1 cellular context compared by ENCODE assay signal in the genomic region with DNA sequence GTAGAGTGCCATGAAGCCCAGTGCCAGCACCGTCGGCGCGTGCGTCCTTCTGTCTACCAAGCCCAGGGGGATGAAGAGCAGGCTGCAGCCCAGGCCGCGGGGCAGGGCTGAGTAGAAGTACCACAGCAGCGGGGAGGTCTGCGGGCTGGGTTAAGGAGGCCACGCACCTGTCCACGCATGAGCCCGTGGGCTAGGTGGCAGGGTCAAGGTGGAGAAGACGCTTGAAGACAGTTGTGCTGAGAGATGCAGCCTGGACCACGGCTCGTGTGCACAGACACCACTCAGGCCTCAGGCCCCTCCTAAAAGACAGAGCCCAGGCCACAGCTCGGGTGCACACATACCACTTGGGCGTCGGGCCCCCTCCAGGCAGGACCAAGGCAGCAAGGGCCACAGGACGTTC.
TF ChIP-seq lines count a peak whose summit lies in the region.

No MANE protein-coding gene starts in this region.

TF ChIP-seq in H1, 55 proteins besides CTCF, POLR2A, EP300 and RAD21:
- TF ChIP-seq GABPA (IDR thresholded peaks at IDR 0.05; ENCODE audit: borderline replicate concordance, insufficient read depth, low read length) (no peak), SIN3A (conservative IDR thresholded peaks at IDR 0.05 in 1 of 2, IDR thresholded peaks at IDR 0.05 in 1 of 2; ENCODE audit: low read depth in 1 of 2, low read length in 2 of 2) (no peak), FOSL1 (IDR thresholded peaks at IDR 0.05; ENCODE audit: insufficient read depth, low read depth, low read length) (no peak), SIRT6 (IDR thresholded peaks at IDR 0.05; ENCODE audit: low read length) (no peak), SP1 (IDR thresholded peaks at IDR 0.05; ENCODE audit: low read depth, low read length) (no peak), TBP (IDR thresholded peaks at IDR 0.05; ENCODE audit: low read depth, low read length) (no peak), GTF2F1 (IDR thresholded peaks at IDR 0.05; ENCODE audit: borderline replicate concordance, low read depth, low read length) (no peak), BACH1 (IDR thresholded peaks at IDR 0.05; ENCODE audit: low read length) (no peak), KDM4A (IDR thresholded peaks at IDR 0.05; ENCODE audit: low read depth, low read length, severe bottlenecking) (no peak), SP4 (IDR thresholded peaks at IDR 0.05; ENCODE audit: low read length) (no peak), KDM1A (IDR thresholded peaks at IDR 0.05; ENCODE audit: borderline replicate concordance, low read length) (no peak), BRCA1 (IDR thresholded peaks at IDR 0.05; ENCODE audit: low read depth, low read length) (no peak), CREB1 (IDR thresholded peaks at IDR 0.05) (no peak)
